In the genomic region with DNA sequence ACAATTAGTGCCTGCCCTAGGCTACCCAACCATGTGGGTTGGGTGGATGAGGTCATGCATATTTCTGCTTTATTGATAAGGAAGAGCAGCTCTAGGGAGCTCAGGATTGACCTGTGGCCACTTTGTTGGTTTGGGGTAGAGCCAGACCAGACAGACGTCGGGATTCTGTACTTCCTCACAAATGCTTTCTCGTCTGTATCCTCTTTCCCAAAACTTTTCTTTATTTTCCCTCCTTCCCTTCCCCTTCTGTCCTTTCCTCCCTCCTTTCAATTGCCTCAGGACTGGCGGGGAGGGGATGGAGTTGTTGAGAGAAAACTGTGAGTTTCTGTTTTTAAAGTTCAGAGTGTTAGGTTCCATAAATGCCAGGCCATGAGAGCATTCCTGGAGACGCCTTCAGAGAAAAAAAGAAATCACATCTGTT, we compare ENCODE assay signal across 14 cellular contexts.
A peak's percentile ranks its signal among the peaks of the same experiment; 100 is the strongest.
DNase-seq lines count a peak whose midpoint lies in the region; ATAC-seq and TF ChIP-seq lines count a peak whose summit lies in the region.
"Had no signal": no experiment of that assay in that cellular context is flagged by ENCODE, and none has a peak within 500 bp of the region (broad histone marks: within the 10 kb centered on the region; RNA-seq: fewer than 3 reads in every experiment).

No MANE protein-coding gene starts in this region.

- H3K4me1 ChIP-seq in SJSA1 (replicated peaks) = peaks cover 51% of the 10 kb centered on the region
- H3K4me1 ChIP-seq in osteoblast (ENCODE audit: insufficient read depth, low read length) = peaks cover 76% of the 10 kb centered on the region

- peaks cover 39% of the 10 kb centered on the region for H3K4me1 Mint-ChIP-seq in nephron progenitor cell

- H4K20me1 ChIP-seq in osteoblast (ENCODE audit: insufficient read depth, low read length) = no peaks in the 10 kb centered on the region

- peaks cover 38% of the 10 kb centered on the region for H3K79me2 ChIP-seq in osteoblast (ENCODE audit: insufficient read depth, low read length)

- no peak overlapping the region for H3K4me3 Mint-ChIP-seq in nephron progenitor cell
- H3K4me3 Mint-ChIP-seq: activated CD8-positive, alpha-beta T cell treated with anti-CD3 and anti-CD28 coated beads for 36 hours had no signal

- peaks cover 4% of the 10 kb centered on the region for H3K27me3 Mint-ChIP-seq in nephron progenitor cell (ENCODE audit: low read depth, poor library complexity)
- H3K27me3 Mint-ChIP-seq: activated CD8-positive, alpha-beta T cell treated with anti-CD3 and anti-CD28 coated beads for 36 hours had no signal

- peak overlapping the region; percentile 93 for H3K27ac ChIP-seq in SJSA1
- H3K27ac ChIP-seq in epithelial cell of prostate = peak overlapping the region; percentile 93
- peak overlapping the region; percentile 99 for H3K27ac ChIP-seq in osteoblast (ENCODE audit: low read depth, low read length)
- H3K27ac ChIP-seq: ovary, upper lobe of right lung had no signal

- H3K4me2 ChIP-seq in osteoblast (ENCODE audit: insufficient read depth, low read length) = peak overlapping the region; percentile 39

- no peak overlapping the region for H3K4me3 ChIP-seq in SJSA1
- no peak overlapping the region for H3K4me3 ChIP-seq in osteoblast (ENCODE audit: insufficient read depth, low read length)
- H3K4me3 ChIP-seq: ovary, upper lobe of right lung had no signal

- H2AFZ ChIP-seq in osteoblast (ENCODE audit: low read length) = no peak overlapping the region

- H3K9me3 Mint-ChIP-seq in nephron progenitor cell = peaks cover 10% of the 10 kb centered on the region
- H3K9me3 Mint-ChIP-seq: activated CD8-positive, alpha-beta T cell treated with anti-CD3 and anti-CD28 coated beads for 36 hours had no signal

- ATAC-seq in HG02759 (IDR thresholded peaks at IDR 0.05; ENCODE audit: unreplicated experiment) = no peak
- ATAC-seq: activated CD8-positive, alpha-beta T cell treated with anti-CD3 and anti-CD28 coated beads for 36 hours; esophagus mucosa; upper lobe of right lung had no signal

- no peak for TF ChIP-seq CTCF in osteoblast (IDR thresholded peaks at IDR 0.05; ENCODE audit: extremely low read depth, low read depth, low read length)
- no peak for TF ChIP-seq CTCF in nephron progenitor cell (IDR thresholded peaks at IDR 0.05)

- H3K9me3 ChIP-seq in SJSA1 (replicated peaks) (no peaks in the 10 kb centered on the region), osteoblast (ENCODE audit: low read depth, low read length) (no peaks in the 10 kb centered on the region)
- H3K9me3 ChIP-seq: ovary, upper lobe of right lung had no signal

- H3K36me3 Mint-ChIP-seq in nephron progenitor cell (ENCODE audit: low read depth) = peaks cover 76% of the 10 kb centered on the region

- DNase-seq in EH (ENCODE audit: low read depth) (peak; percentile 79), SJSA1 (ENCODE audit: low read depth in 1 of 2, low spot score in 2 of 2) (peak in 1 of 2 experiments; percentile 21), epithelial cell of prostate (ENCODE audit: low read depth, low spot score) (no peak), osteoblast (ENCODE audit: insufficient read length, low spot score, missing footprints) (peak; percentile 74), epidermal melanocyte (ENCODE audit: insufficient read length, low spot score) (no peak), NCI-H1436 (lab: John Stamatoyannopoulos, UW) (no peak), nephron progenitor cell (no peak)
- DNase-seq: activated CD8-positive, alpha-beta T cell treated with anti-CD3 and anti-CD28 coated beads for 36 hours; ovary; SHP77; stimulated activated CD4-positive, alpha-beta T cell treated with anti-CD3 and anti-CD28 coated beads, Interleukin-15, amount 100 ng/mL, for 24 hours; upper lobe of right lung had no signal

- H3K27ac Mint-ChIP-seq in nephron progenitor cell = no peak overlapping the region
- H3K27ac Mint-ChIP-seq: activated CD8-positive, alpha-beta T cell treated with anti-CD3 and anti-CD28 coated beads for 36 hours had no signal

- H3K27me3 ChIP-seq in SJSA1 (replicated peaks) (no peaks in the 10 kb centered on the region), osteoblast (ENCODE audit: insufficient read depth, low read length) (no peaks in the 10 kb centered on the region)
- H3K27me3 ChIP-seq: ovary, upper lobe of right lung had no signal

- peaks cover 50% of the 10 kb centered on the region for H3K36me3 ChIP-seq in SJSA1
- peaks cover 14% of the 10 kb centered on the region for H3K36me3 ChIP-seq in osteoblast (ENCODE audit: insufficient read depth, low read length)
- H3K36me3 ChIP-seq: ovary, upper lobe of right lung had no signal

Comparison
In these comparisons a context has a peak if more than half of its experiments do, and no peak if none do; other contexts are left out.
1. DNase-seq: peak in EH (single experiment) and osteoblast (single experiment); none in epithelial cell of prostate (single experiment), epidermal melanocyte (single experiment), NCI-H1436 (single experiment) and nephron progenitor cell (single experiment).
2. Peak in every context shown above with its lines, with median percentiles within 50 percentile points of each other: H3K27ac ChIP-seq.